ENCODE assay signal across 13 cellular contexts in genomic region chr11:45082744-45083543, GRCh38.
DNase-seq lines count a peak whose midpoint lies in the region; ATAC-seq, FAIRE-seq and TF ChIP-seq lines count a peak whose summit lies in the region.
"Had no signal": no experiment of that assay in that cellular context is flagged by ENCODE, and none has a peak within 500 bp of the region (broad histone marks: within the 10 kb centered on the region; RNA-seq: fewer than 3 reads in every experiment).

No MANE protein-coding gene starts in this region.

- no peaks in the 10 kb centered on the region for H3K79me2 ChIP-seq in OCI-LY7 (ENCODE audit: insufficient read depth, low read depth, low read length)

- no TSS peak for BruUV-seq in OCI-LY7 (replicated peaks; lab: Mats Ljungman, UMichigan)

- TF ChIP-seq CTCF in A549 (IDR thresholded peaks at IDR 0.05) (no peak), OCI-LY7 (conservative IDR thresholded peaks at IDR 0.05; ENCODE audit: low read length) (no peak)

- DNase-seq in A549 (ENCODE audit: low read depth in 1 of 2, low spot score in 1 of 2) (no peak), GM12892 (ENCODE audit: insufficient read length) (no peak), OCI-LY7 (ENCODE audit: low spot score) (peak; percentile 56), iPS-NIHi11 (ENCODE audit: low spot score) (peak; percentile 35)
- DNase-seq: mammary epithelial cell, NCI-H446 had no signal

- ATAC-seq in A549 (peak; percentile 15 to 48; a peak in 3 of 6 replicates), HG03442 (IDR thresholded peaks at IDR 0.05; ENCODE audit: unreplicated experiment) (no peak), HG03159 (IDR thresholded peaks at IDR 0.05; ENCODE audit: unreplicated experiment) (no peak), GM18502 (IDR thresholded peaks at IDR 0.05; ENCODE audit: poor library complexity, unreplicated experiment) (no peak), HG02798 (IDR thresholded peaks at IDR 0.05; ENCODE audit: poor library complexity, unreplicated experiment) (no peak)
- ATAC-seq: gastroesophageal sphincter had no signal

- TF ChIP-seq RAD21 in A549 (conservative IDR thresholded peaks at IDR 0.05 in 1 of 2, IDR thresholded peaks at IDR 0.05 in 1 of 2): no peak

- H3K9me2 ChIP-seq in OCI-LY7 (ENCODE audit: insufficient read depth, low read length): no peaks in the 10 kb centered on the region

- H3K4me3 ChIP-seq in A549 (no peak overlapping the region), OCI-LY7 (ENCODE audit: low read depth, low read length, poor library complexity, severe bottlenecking) (peak overlapping the region; percentile 6)
- H3K4me3 ChIP-seq: adrenal gland, gastroesophageal sphincter, thoracic aorta had no signal

- no peaks in the 10 kb centered on the region for H4K20me1 ChIP-seq in OCI-LY7 (ENCODE audit: insufficient read depth, low read length)

- H2AFZ ChIP-seq in OCI-LY7 (ENCODE audit: low read length): peak overlapping the region; percentile 75

- 57% methylated on average over 10 of the region's 10 CpGs for WGBS in A549 (ENCODE audit: missing lambda C conversion rate)

- TF ChIP-seq POLR2A in A549 (IDR thresholded peaks at IDR 0.05; ENCODE audit: low read length): no peak
- no peak for TF ChIP-seq POLR2A in GM12892 (IDR thresholded peaks at IDR 0.05; ENCODE audit: low read depth, low read length)

- no peaks in the 10 kb centered on the region for H3K36me3 ChIP-seq in OCI-LY7 (ENCODE audit: insufficient read depth, low read length)
- H3K36me3 ChIP-seq: adrenal gland, gastroesophageal sphincter, thoracic aorta had no signal

- POLR2A ChIA-PET in A549 (lab: Yijun Ruan, JAX) (no interaction called here), OCI-LY7 (lab: Charles Lee) (interaction anchor here (0.6 to 2.5 kb wide), 3 partner anchors 17 to 850 kb away, joined by 3 to 7 read pairs (median 7); no protein-coding TSS in a partner anchor)

- H3K4me1 ChIP-seq in A549 (no peaks in the 10 kb centered on the region), OCI-LY7 (ENCODE audit: insufficient read depth, low read length, poor library complexity, severe bottlenecking) (peaks cover 73% of the 10 kb centered on the region)

- FAIRE-seq in A549 (lab: Jason Lieb, UNC) (no peak), GM12892 (lab: Jason Lieb, UNC) (peak; percentile 88)

- CTCF ChIA-PET in A549 (lab: Yijun Ruan, JAX): interaction anchor here (0.6 to 41.5 kb wide), 11 partner anchors 10 to 146 kb away, joined by 3 to 1740 read pairs (median 3); no protein-coding TSS in a partner anchor
- CTCF ChIA-PET in OCI-LY7 (lab: Charles Lee; ENCODE audit: unreplicated experiment): interaction anchor here (0.8 to 1.3 kb wide), 3 partner anchors 10 to 16 kb away, joined by 3 to 4 read pairs (median 4); no protein-coding TSS in a partner anchor

- H3K9me3 ChIP-seq in A549 (no peaks in the 10 kb centered on the region), OCI-LY7 (ENCODE audit: low read length) (peaks cover 3% of the 10 kb centered on the region; the same call in 1 of the 2 replicates)
- H3K9me3 ChIP-seq: adrenal gland, gastroesophageal sphincter, thoracic aorta had no signal

- no peak for TF ChIP-seq EP300 in A549 (IDR thresholded peaks at IDR 0.05)

- H3K27ac ChIP-seq in A549: no peak overlapping the region
- peak overlapping the region; percentile 54 for H3K27ac ChIP-seq in OCI-LY7 (ENCODE audit: low read depth, low read length, poor library complexity, severe bottlenecking)
- H3K27ac ChIP-seq: adrenal gland, gastroesophageal sphincter, thoracic aorta had no signal

- H3K4me2 ChIP-seq in A549 (no peak overlapping the region), OCI-LY7 (ENCODE audit: low read length) (peak overlapping the region; percentile 49)

- intact Hi-C loops in OCI-LY7 (cut with micrococcal nuclease; ENCODE audit: unreplicated experiment): loop anchor here (1.0 to 10.0 kb wide), 3 partner anchors 51 to 518 kb away; partner anchors contain the start of gene CD82

TF ChIP-seq in A549, 52 proteins besides CTCF, POLR2A, EP300 and RAD21:
- TF ChIP-seq NPAS2 (CRISPR knock-in tag; IDR thresholded peaks at IDR 0.05; ENCODE audit: borderline replicate concordance): no peak
- TF ChIP-seq JUNB (IDR thresholded peaks at IDR 0.05): no peak
- no peak for TF ChIP-seq NR3C1 (IDR thresholded peaks at IDR 0.05)
- no peak for TF ChIP-seq ZFP36 (IDR thresholded peaks at IDR 0.05; ENCODE audit: borderline replicate concordance, partially characterized antibody)
- TF ChIP-seq ZSCAN20 (CRISPR knock-in tag; IDR thresholded peaks at IDR 0.05): no peak
- TF ChIP-seq PBX3 (IDR thresholded peaks at IDR 0.05): no peak
- TF ChIP-seq HOXB13 (CRISPR knock-in tag; IDR thresholded peaks at IDR 0.05; ENCODE audit: low read depth): no peak
- no peak for TF ChIP-seq RNF2 (IDR thresholded peaks at IDR 0.05; ENCODE audit: borderline replicate concordance, low read depth)

Comparison
In these comparisons a context has a peak if more than half of its experiments do, and no peak if none do; other contexts are left out.
1. ATAC-seq: peak in A549 (2 of 2); none in HG03442 (single experiment), HG03159 (single experiment), GM18502 (single experiment) and HG02798 (single experiment).
2. DNase-seq: peak in OCI-LY7 (single experiment) and iPS-NIHi11 (single experiment); none in A549 (0 of 2) and GM12892 (single experiment).